Comparison of ENCODE assay signal across 8 cellular contexts in the genomic region with DNA sequence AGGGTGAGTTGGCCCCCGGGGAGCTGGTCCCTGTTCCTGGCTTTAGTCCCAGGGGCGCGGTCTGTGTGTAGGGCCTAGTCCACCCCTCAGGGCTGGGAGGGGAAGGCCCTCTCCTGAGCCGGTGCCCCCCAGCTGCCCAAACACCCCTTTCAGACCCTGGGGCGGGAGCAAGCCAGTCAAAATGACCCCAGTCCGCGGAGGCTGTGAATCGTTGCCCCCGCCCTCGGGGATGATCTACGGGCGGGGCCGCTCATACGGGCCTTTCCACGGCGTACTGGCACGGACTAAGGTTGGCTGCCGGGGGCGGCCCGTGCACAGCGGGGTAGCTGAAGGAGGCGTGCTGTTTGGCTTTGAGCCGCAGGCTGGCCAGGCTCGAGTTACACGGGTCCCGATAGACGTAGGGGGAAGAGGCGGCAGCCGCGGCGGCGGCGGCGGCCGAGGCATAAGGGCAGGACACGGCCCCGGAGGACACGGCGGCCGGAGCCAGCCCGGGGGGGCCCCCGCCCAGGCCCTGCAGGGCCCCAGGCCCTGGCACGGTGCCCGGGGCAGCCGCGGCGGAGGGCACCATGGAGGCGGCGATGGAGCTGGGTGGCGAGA. TPM values are rescaled to one million over a fixed set of nuclear protein-coding genes. Genes with fewer than 3 reads are reported as not detected.
DNase-seq lines count a peak whose midpoint lies in the region; ATAC-seq and TF ChIP-seq lines count a peak whose summit lies in the region.

No MANE protein-coding gene starts in this region.

- peak overlapping the region; percentile 8; the same call in 1 of the 2 replicates for H3K9ac ChIP-seq in KMS-11
- H3K9ac ChIP-seq in duodenal mucosa (ENCODE audit: low read depth in 1 of 2, low read length in 2 of 2) = peak overlapping the region in 1 of 2 donors; percentile 30

- DNase-seq in COLO668 (lab: John Stamatoyannopoulos, UW; ENCODE audit: unreplicated experiment) (peak; percentile 76), T1000 (lab: John Stamatoyannopoulos, UW) (peak; percentile 72), testis (peak; percentile 43), SK-N-DZ (ENCODE audit: low spot score) (no peak)

- ATAC-seq in GM18868 (IDR thresholded peaks at IDR 0.05; ENCODE audit: unreplicated experiment) = no peak

- intact Hi-C loops in testis (cut with DNase I; ENCODE audit: low total_unique reads) = loop anchor here (5.0 kb wide), 1 partner anchor 122 kb away; no protein-coding TSS in a partner anchor

- TF ChIP-seq CTCF in KMS-11 (conservative IDR thresholded peaks at IDR 0.05; ENCODE audit: low read depth, low read length) (no peak), testis (IDR thresholded peaks at IDR 0.05) (no peak)

- TF ChIP-seq POLR2A in testis (IDR thresholded peaks at IDR 0.05) = no peak

- H3K9me3 ChIP-seq in duodenal mucosa (ENCODE audit: control insufficient read depth in 1 of 2, low read length in 2 of 2) (no peaks in the 10 kb centered on the region), mesodermal cell (ENCODE audit: control insufficient read depth, low read length) (no peaks in the 10 kb centered on the region), testis (no peaks in the 10 kb centered on the region)

- H3K4me2 ChIP-seq in KMS-11 = peak overlapping the region; percentile 81

- no peaks in the 10 kb centered on the region for H3K79me2 ChIP-seq in KMS-11 (ENCODE audit: insufficient read depth, low read depth)

- peaks cover 38% of the 10 kb centered on the region; the same call in 1 of the 2 replicates for H3K27me3 ChIP-seq in KMS-11 (ENCODE audit: insufficient read depth, low read depth)
- peaks cover 38 to 47% of the 10 kb centered on the region in 2 donors for H3K27me3 ChIP-seq in duodenal mucosa (ENCODE audit: control insufficient read depth in 1 of 2, insufficient read depth in 2 of 2, low read length in 2 of 2)
- no peaks in the 10 kb centered on the region for H3K27me3 ChIP-seq in testis

- no peaks in the 10 kb centered on the region for H3K36me3 ChIP-seq in KMS-11 (ENCODE audit: insufficient read depth)
- H3K36me3 ChIP-seq in duodenal mucosa (ENCODE audit: control insufficient read depth in 1 of 2, insufficient read depth in 2 of 2, low read length in 2 of 2) = no peaks in the 10 kb centered on the region
- H3K36me3 ChIP-seq in mesodermal cell (ENCODE audit: control insufficient read depth, insufficient read depth, low read length) = no peaks in the 10 kb centered on the region
- no peaks in the 10 kb centered on the region for H3K36me3 ChIP-seq in testis (ENCODE audit: low read depth, missing control alignments)

- no peak overlapping the region for H3K4me3 ChIP-seq in KMS-11 (IDR thresholded peaks at IDR 0.05; ENCODE audit: insufficient read depth, low read depth, low read length)
- H3K4me3 ChIP-seq in duodenal mucosa (ENCODE audit: low read depth in 1 of 2, low read length in 2 of 2) = peak overlapping the region; percentile 53 to 72
- peak overlapping the region; percentile 23 for H3K4me3 ChIP-seq in mesodermal cell (ENCODE audit: extremely low read depth, insufficient read depth, low read length, poor library complexity, severe bottlenecking)
- peak overlapping the region; percentile 42 to 56 for H3K4me3 ChIP-seq in testis

- H3K4me1 ChIP-seq in KMS-11 (ENCODE audit: low read depth, poor library complexity, severe bottlenecking) = peaks cover 18% of the 10 kb centered on the region
- peaks cover 17 to 28% of the 10 kb centered on the region in 2 donors for H3K4me1 ChIP-seq in duodenal mucosa (ENCODE audit: control insufficient read depth in 1 of 2, insufficient read depth in 2 of 2, low read length in 2 of 2)
- H3K4me1 ChIP-seq in mesodermal cell (ENCODE audit: control insufficient read depth, insufficient read depth, low read length, poor library complexity, severe bottlenecking) = peaks cover 9% of the 10 kb centered on the region
- peaks cover 20% of the 10 kb centered on the region for H3K4me1 ChIP-seq in testis

- 4 to 5% methylated on average over 33 to 48 of the region's 50 CpGs for WGBS in mesodermal cell (ENCODE audit: insufficient coverage in 2 of 2), 2 experiments
- 0 to 13% methylated on average over 3 to 48 of the region's 50 CpGs for WGBS in testis, 2 donors

- H2AFZ ChIP-seq in KMS-11 (ENCODE audit: low read depth) = peak overlapping the region; percentile 62

- H4K20me1 ChIP-seq in KMS-11 (ENCODE audit: insufficient read depth) = no peaks in the 10 kb centered on the region

- H3K27ac ChIP-seq in KMS-11 (no peak overlapping the region), duodenal mucosa (ENCODE audit: low read depth, low read length) (no peak overlapping the region), mesodermal cell (ENCODE audit: low read depth, low read length, severe bottlenecking) (no peak overlapping the region), testis (no peak overlapping the region)

RNA-seq across cellular contexts. Expression of gene ELOVL3, which starts 4.3 kb away (rescaled TPM):
- 0.70 TPM for polyA plus RNA-seq in mesodermal cell (2013, experiment 1 of 2)
- 0.30 TPM for polyA plus RNA-seq in mesodermal cell (2013, experiment 2 of 2)
- total RNA-seq in testis = 1 to 10 TPM; 1.5 to 2.8 TPM
- polyA plus RNA-seq in testis (ENCODE audit: insufficient read depth, low read depth, low replicate concordance) = 5.0 TPM
- polyA plus RNA-seq in SK-N-DZ (2014; cell fraction: cytosol; rRNA removed) = 1.5 TPM in 1 of 2 replicates, not detected in the other
- 0.14 and 0.17 TPM in 2 replicates for polyA plus RNA-seq in SK-N-DZ (2014; cell fraction: nucleus; rRNA removed)

RNA-seq across cellular contexts. Expression of gene PITX3, which starts 10.9 kb away (rescaled TPM):
- polyA plus RNA-seq in mesodermal cell (2013, experiment 1 of 2) = 4.1 TPM
- 4.1 TPM for polyA plus RNA-seq in mesodermal cell (2013, experiment 2 of 2)
- under 1 TPM; 0.55 to 0.74 TPM for total RNA-seq in testis
- 0.69 TPM for polyA plus RNA-seq in testis (ENCODE audit: insufficient read depth, low read depth, low replicate concordance)
- polyA plus RNA-seq in SK-N-DZ (2014; cell fraction: cytosol; rRNA removed) = not detected in 2 replicates
- not detected in 2 replicates for polyA plus RNA-seq in SK-N-DZ (2014; cell fraction: nucleus; rRNA removed)

RNA-seq across cellular contexts. Expression of gene GBF1, which starts 15.0 kb away (rescaled TPM):
- polyA plus RNA-seq in mesodermal cell (2013, experiment 1 of 2) = 48.0 TPM
- polyA plus RNA-seq in mesodermal cell (2013, experiment 2 of 2) = 45.4 TPM
- total RNA-seq in testis = 10 to 100 TPM; 58.2 to 72.1 TPM
- 76.4 TPM for polyA plus RNA-seq in testis (ENCODE audit: insufficient read depth, low read depth, low replicate concordance)
- 18.3 and 22.6 TPM in 2 replicates for polyA plus RNA-seq in SK-N-DZ (2014; cell fraction: cytosol; rRNA removed)
- polyA plus RNA-seq in SK-N-DZ (2014; cell fraction: nucleus; rRNA removed) = 22.9 and 32.6 TPM in 2 replicates
